Comparison of ENCODE assay signal across 8 cellular contexts in the genomic region with DNA sequence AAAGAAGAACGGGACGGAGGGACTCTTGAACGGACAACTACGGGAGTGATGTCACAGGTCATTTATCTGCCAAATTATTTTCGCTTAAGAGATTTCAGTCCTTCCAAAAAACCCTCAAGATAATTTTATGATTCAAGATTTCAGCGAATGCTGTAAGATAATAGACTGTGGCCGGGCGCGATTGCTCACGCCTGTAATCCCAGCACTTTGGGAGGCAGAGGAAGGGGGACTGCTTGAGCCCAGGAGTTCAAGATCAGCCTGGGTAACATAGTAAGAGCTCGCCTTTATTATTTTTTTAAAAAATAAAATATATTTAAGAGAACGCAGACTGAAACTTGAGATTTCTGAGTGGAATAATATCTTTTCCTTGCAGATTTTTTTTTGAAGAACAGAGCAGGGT. TPM values are rescaled to one million over a fixed set of nuclear protein-coding genes. Genes with fewer than 3 reads are reported as not detected.
DNase-seq lines count a peak whose midpoint lies in the region; ATAC-seq and TF ChIP-seq lines count a peak whose summit lies in the region.

No MANE protein-coding gene starts in this region.

- H3K4me1 ChIP-seq in left ventricle myocardium inferior (peaks cover 27% of the 10 kb centered on the region), skeletal muscle satellite cell (ENCODE audit: control insufficient read depth, insufficient read depth, low read length) (peaks cover 14% of the 10 kb centered on the region)

- H3K9me3 ChIP-seq in left ventricle myocardium inferior (replicated peaks): no peaks in the 10 kb centered on the region
- H3K9me3 ChIP-seq in skeletal muscle satellite cell (replicated peaks; ENCODE audit: low read length): no peaks in the 10 kb centered on the region

- H3K9ac ChIP-seq in skeletal muscle satellite cell (ENCODE audit: low read depth, low read length): peak overlapping the region; percentile 90

- TF ChIP-seq CTCF in WI38 (IDR thresholded peaks at IDR 0.05; ENCODE audit: low read depth, low read length) (no peak), left ventricle myocardium inferior (IDR thresholded peaks at IDR 0.05; ENCODE audit: borderline replicate concordance) (no peak)

- peak overlapping the region; percentile 89 for H3K4me2 ChIP-seq in skeletal muscle satellite cell (ENCODE audit: low read length)

- intact Hi-C loops in left ventricle myocardium inferior (cut with micrococcal nuclease): no loop called here

- peak; percentile 14 for ATAC-seq in HG03064 (IDR thresholded peaks at IDR 0.05; ENCODE audit: low read depth, unreplicated experiment)

- H3K4me3 ChIP-seq in WI38 (ENCODE audit: low read depth, low read length) (peak overlapping the region; percentile 89), left ventricle myocardium inferior (peak overlapping the region; percentile 80), skeletal muscle satellite cell (ENCODE audit: low read length) (peak overlapping the region; percentile 93)

- H3K27me3 ChIP-seq in left ventricle myocardium inferior (ENCODE audit: low read depth) (no peaks in the 10 kb centered on the region), skeletal muscle satellite cell (ENCODE audit: control insufficient read depth, insufficient read depth, low read length) (no peaks in the 10 kb centered on the region)

- no peaks in the 10 kb centered on the region for H3K36me3 ChIP-seq in left ventricle myocardium inferior
- H3K36me3 ChIP-seq in skeletal muscle satellite cell (ENCODE audit: insufficient read depth, low read length): no peaks in the 10 kb centered on the region

- DNase-seq in NCI-H345 treated with DMSO at 0.1 percent for 48 hours (lab: John Stamatoyannopoulos, UW; ENCODE audit: unreplicated experiment): peak; percentile 46
- no peak for DNase-seq in NCI-H345 (lab: John Stamatoyannopoulos, UW)
- DNase-seq in left ventricle myocardium inferior: no peak
- DNase-seq in 8988T: no peak
- no peak for DNase-seq in NK-92 (lab: John Stamatoyannopoulos, UW; ENCODE audit: unreplicated experiment)

- peak overlapping the region; percentile 90 for H3K27ac ChIP-seq in left ventricle myocardium inferior (replicated peaks)

RNA-seq across cellular contexts. Expression of gene RWDD2B, which starts 0.6 kb away (rescaled TPM):
- 14.3 TPM for total RNA-seq in left ventricle myocardium inferior
- total RNA-seq in skeletal muscle satellite cell (2012; rRNA removed): 18.1 and 22.3 TPM in 2 replicates

RNA-seq across cellular contexts. Expression of gene USP16, which starts 5.9 kb away (rescaled TPM):
- 33.7 TPM for total RNA-seq in left ventricle myocardium inferior
- 31.2 and 32.7 TPM in 2 replicates for total RNA-seq in skeletal muscle satellite cell (2012; rRNA removed)

RNA-seq across cellular contexts. Expression of gene LTN1, which starts 25.9 kb away (rescaled TPM):
- total RNA-seq in left ventricle myocardium inferior: 16.6 TPM
- 24.0 and 26.6 TPM in 2 replicates for total RNA-seq in skeletal muscle satellite cell (2012; rRNA removed)

RNA-seq across cellular contexts. Expression of gene CCT8, which starts 54.9 kb away (rescaled TPM):
- 104 TPM for total RNA-seq in left ventricle myocardium inferior
- 259 and 323 TPM in 2 replicates for total RNA-seq in skeletal muscle satellite cell (2012; rRNA removed)
